ENCODE assay signal across 9 cellular contexts in the genomic region with DNA sequence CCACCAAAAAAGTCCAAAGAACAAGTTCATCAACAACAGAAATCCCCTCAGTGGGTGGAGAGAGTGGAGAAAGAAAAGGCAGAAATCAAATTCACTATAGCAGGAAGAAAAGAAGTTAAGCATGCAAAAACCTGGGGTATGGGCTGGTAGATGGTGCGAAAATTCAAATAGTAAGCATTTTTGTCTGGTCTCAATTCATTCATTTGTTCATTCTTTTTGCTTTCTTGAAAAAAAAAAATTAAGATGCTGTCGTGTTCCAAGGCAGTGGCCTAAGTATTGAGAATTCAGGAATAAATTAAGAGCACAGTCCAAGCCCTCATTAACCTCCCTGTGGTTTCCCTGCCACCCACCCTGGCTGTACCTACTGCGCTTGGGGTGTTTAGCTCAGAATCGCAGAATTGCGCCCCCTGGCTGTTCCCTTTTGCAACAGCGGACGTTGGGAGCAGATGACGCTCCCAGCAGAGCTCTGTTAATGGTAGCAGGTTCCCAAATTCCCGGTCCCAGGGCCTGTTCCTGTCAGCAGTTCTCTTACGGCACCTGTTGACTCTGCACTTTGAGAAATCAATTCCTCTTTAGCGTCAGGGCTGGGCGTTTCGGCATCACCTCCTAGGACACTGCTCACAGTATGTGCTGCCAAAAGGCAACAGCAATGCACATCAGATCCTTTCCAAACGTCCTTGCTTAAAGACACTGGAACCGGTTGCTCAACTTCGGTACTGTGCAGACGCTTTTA. TPM values are rescaled to one million over a fixed set of nuclear protein-coding genes. Genes with fewer than 3 reads are reported as not detected.
DNase-seq lines count a peak whose midpoint lies in the region; ATAC-seq, FAIRE-seq and TF ChIP-seq lines count a peak whose summit lies in the region.
"Had no signal": no experiment of that assay in that cellular context is flagged by ENCODE, and none has a peak within 500 bp of the region (broad histone marks: within the 10 kb centered on the region; RNA-seq: fewer than 3 reads in every experiment).

No MANE protein-coding gene starts in this region.

- H3K4me3 ChIP-seq in H1 (ENCODE audit: extremely low read depth in 1 of 4, insufficient read depth in 2 of 4, low read depth in 3 of 4, low read length in 4 of 4), result no peak overlapping the region

- H3K79me1 ChIP-seq in H1 (ENCODE audit: low read depth, low read length), result no peaks in the 10 kb centered on the region

- H3K56ac ChIP-seq in H1 (replicated peaks; ENCODE audit: insufficient read length, low read depth, low read length), result no peak overlapping the region

- H2AFZ ChIP-seq in H1 (ENCODE audit: low read length), result peak overlapping the region; percentile 83; the same call in 1 of the 2 replicates

- FAIRE-seq in H1 (lab: Jason Lieb, UNC), result peak; percentile 83

- no peak overlapping the region for H3K27ac ChIP-seq in H1 (ENCODE audit: low read depth, low read length)

- no peak overlapping the region for H3K18ac ChIP-seq in H1 (ENCODE audit: extremely low read depth, low read length)

- WGBS in H1 (ENCODE audit: extremely low coverage in 1 of 2, insufficient coverage in 1 of 2, insufficient read length in 1 of 2, insufficient replicate concordance in 2 of 2, low coverage in 1 of 2, low lambda C conversion rate in 2 of 2, missing lambda C conversion rate in 1 of 2), 2 experiments, result 42% methylated on average over 17 of the region's 17 CpGs; no CpG with 5 or more reads in 1 of the 2 experiments

- H3K36me3 ChIP-seq in H1 (ENCODE audit: control insufficient read depth in 2 of 4, insufficient read depth in 4 of 4, low read length in 3 of 4), result no peaks in the 10 kb centered on the region

- H3K9ac ChIP-seq in H1 (replicated peaks in 1 of 4; ENCODE audit: extremely low read depth in 1 of 4, low read depth in 3 of 4, low read length in 3 of 4), result no peak overlapping the region

- POLR2A ChIA-PET in H1 (lab: Charles Lee; ENCODE audit: partially characterized antibody), result interaction anchor here (1.1 kb wide), 1 partner anchor 36 kb away, joined by 4 read pairs; no protein-coding TSS in a partner anchor

- H2BK12ac ChIP-seq in H1 (ENCODE audit: low read depth, low read length), result no peak overlapping the region

- TF ChIP-seq RAD21 in H1 (IDR thresholded peaks at IDR 0.05 in 1 of 2, conservative IDR thresholded peaks at IDR 0.05 in 1 of 2; ENCODE audit: low read depth in 2 of 2, low read length in 2 of 2), result peak; percentile 69 to 78

- H2BK20ac ChIP-seq in H1 (ENCODE audit: low read length), result no peak overlapping the region

- H3K9me3 ChIP-seq in H1 (ENCODE audit: insufficient read depth in 2 of 2, low read depth in 1 of 2, low read length in 1 of 2), result no peaks in the 10 kb centered on the region

- no peaks in the 10 kb centered on the region for H3K27me3 ChIP-seq in H1 (replicated peaks in 1 of 4; ENCODE audit: control insufficient read depth in 3 of 4, extremely low read depth in 1 of 4, insufficient read depth in 3 of 4, low read length in 3 of 4)

- no peaks in the 10 kb centered on the region for H3K79me2 ChIP-seq in H1 (ENCODE audit: control insufficient read depth in 1 of 2, insufficient read depth in 2 of 2, low read length in 2 of 2)

- no peak overlapping the region for H2BK5ac ChIP-seq in H1 (ENCODE audit: low read depth, low read length)

- H3K23ac ChIP-seq in H1 (ENCODE audit: insufficient read length), result no peak overlapping the region

- H3K14ac ChIP-seq in H1 (ENCODE audit: insufficient read length), result no peak overlapping the region

- no peak for TF ChIP-seq EP300 in H1 (IDR thresholded peaks at IDR 0.05; ENCODE audit: borderline replicate concordance in 1 of 2, low read depth in 2 of 2, low read length in 2 of 2)

- no peaks in the 10 kb centered on the region for H4K20me1 ChIP-seq in H1 (replicated peaks in 1 of 2; ENCODE audit: control insufficient read depth in 1 of 2, insufficient read depth in 2 of 2, low read length in 2 of 2)

- H4K91ac ChIP-seq in H1 (replicated peaks; ENCODE audit: insufficient read length, low read length), result no peak overlapping the region

- CTCF ChIA-PET in H1 (lab: Charles Lee; ENCODE audit: partially characterized antibody), result interaction anchor here (0.6 to 8.3 kb wide), 58 partner anchors 8 to 1119 kb away, joined by 3 to 58 read pairs (median 5); no protein-coding TSS in a partner anchor

- no peak overlapping the region for H2BK15ac ChIP-seq in H1 (ENCODE audit: low read length)

- H4K8ac ChIP-seq in H1 (ENCODE audit: extremely low read depth, insufficient read depth, low read length), result no peak overlapping the region

- TF ChIP-seq CTCF in H1 (IDR thresholded peaks at IDR 0.05; ENCODE audit: control extremely low read depth in 1 of 3, insufficient read depth in 1 of 3, low read depth in 1 of 3, low read length in 3 of 3), result peak; percentile 89 to 93 (median 89)

- no peak overlapping the region for H4K5ac ChIP-seq in H1 (ENCODE audit: insufficient read length, low read depth, low read length)

- no peak overlapping the region for H3K4me2 ChIP-seq in H1 (ENCODE audit: insufficient read depth in 1 of 2, low read depth in 2 of 2, low read length in 2 of 2)

- H3K4ac ChIP-seq in H1 (replicated peaks; ENCODE audit: insufficient read length, low read depth, low read length), result no peak overlapping the region

- DNase-seq in DMS53 (lab: John Stamatoyannopoulos, UW) (peak; percentile 27), DMS53 treated with DMSO at 0.1 percent for 48 hours (lab: John Stamatoyannopoulos, UW; ENCODE audit: unreplicated experiment) (no peak), H1 (ENCODE audit: low read depth in 1 of 2, low spot score in 2 of 2) (peak; percentile 69 to 89), amniotic stem cell (lab: John Stamatoyannopoulos, UW) (no peak), midbrain (lab: John Stamatoyannopoulos, UW) (no peak)
- peak; percentile 35 to 47 for DNase-seq in activated CD4-positive, alpha-beta T cell treated with anti-CD3 and anti-CD28 coated beads for 24 hours (ENCODE audit: low read depth in 2 of 2)
- peak; percentile 5 to 27 (median 19) for DNase-seq in stimulated activated CD4-positive, alpha-beta T cell treated with anti-CD3 and anti-CD28 coated beads, TNF-alpha, amount 100 ng/mL, for 1 hour (ENCODE audit: low read depth in 3 of 3, low spot score in 1 of 3)
- DNase-seq: stimulated activated naive B cell treated with anti-CD40 and anti-IgM and Interleukin-4, amounts not matched to agents 10 μg/mL and 1 μg/mL and 100 μg/mL, for 72 hours had no signal

- no peak overlapping the region for H2BK120ac ChIP-seq in H1 (replicated peaks; ENCODE audit: low read depth, low read length)

- H3K23me2 ChIP-seq in H1 (ENCODE audit: low read depth, low read length), result no peaks in the 10 kb centered on the region

- H2AK5ac ChIP-seq in H1 (ENCODE audit: low read depth, low read length), result no peak overlapping the region

- no peak for ATAC-seq in GM21423 (IDR thresholded peaks at IDR 0.05; ENCODE audit: unreplicated experiment)

- no peak for TF ChIP-seq POLR2A in H1 (IDR thresholded peaks at IDR 0.05; ENCODE audit: control extremely low read depth in 1 of 2, low read depth in 2 of 2, low read length in 2 of 2)

- H3K4me1 ChIP-seq in H1 (replicated peaks in 1 of 4; ENCODE audit: control insufficient read depth in 3 of 4, insufficient read depth in 4 of 4, low read length in 3 of 4), result peaks cover 0 to 5% (median 0%) of the 10 kb centered on the region in 4 experiments; a peak in 2 of 7 replicates

TF ChIP-seq in H1, 55 proteins besides CTCF, POLR2A, EP300 and RAD21 (continues in another document):
- no peak for TF ChIP-seq KDM5A (IDR thresholded peaks at IDR 0.05; ENCODE audit: low read length)
- no peak for TF ChIP-seq JUN (IDR thresholded peaks at IDR 0.05; ENCODE audit: low read depth, low read length)
- TF ChIP-seq POLR2AphosphoS5 (IDR thresholded peaks at IDR 0.05; ENCODE audit: low read depth, low read length), result no peak
- no peak for TF ChIP-seq CHD1 (IDR thresholded peaks at IDR 0.05; ENCODE audit: low read depth, low read length)
- TF ChIP-seq FOSL1 (IDR thresholded peaks at IDR 0.05; ENCODE audit: insufficient read depth, low read depth, low read length), result no peak
- TF ChIP-seq BACH1 (IDR thresholded peaks at IDR 0.05; ENCODE audit: low read length), result peak; percentile 34; the same call in 1 of the 2 replicates
- no peak for TF ChIP-seq TCF12 (IDR thresholded peaks at IDR 0.05; ENCODE audit: low read depth, low read length)
- TF ChIP-seq CREB1 (IDR thresholded peaks at IDR 0.05), result peak; percentile 64; the same call in 1 of the 2 replicates
- TF ChIP-seq, protein P1, sequence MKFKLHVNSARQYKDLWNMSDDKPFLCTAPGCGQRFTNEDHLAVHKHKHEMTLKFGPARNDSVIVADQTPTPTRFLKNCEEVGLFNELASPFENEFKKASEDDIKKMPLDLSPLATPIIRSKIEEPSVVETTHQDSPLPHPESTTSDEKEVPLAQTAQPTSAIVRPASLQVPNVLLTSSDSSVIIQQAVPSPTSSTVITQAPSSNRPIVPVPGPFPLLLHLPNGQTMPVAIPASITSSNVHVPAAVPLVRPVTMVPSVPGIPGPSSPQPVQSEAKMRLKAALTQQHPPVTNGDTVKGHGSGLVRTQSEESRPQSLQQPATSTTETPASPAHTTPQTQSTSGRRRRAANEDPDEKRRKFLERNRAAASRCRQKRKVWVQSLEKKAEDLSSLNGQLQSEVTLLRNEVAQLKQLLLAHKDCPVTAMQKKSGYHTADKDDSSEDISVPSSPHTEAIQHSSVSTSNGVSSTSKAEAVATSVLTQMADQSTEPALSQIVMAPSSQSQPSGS (IDR thresholded peaks at IDR 0.05; ENCODE audit: low read length), result no peak
- TF ChIP-seq, protein P2, sequence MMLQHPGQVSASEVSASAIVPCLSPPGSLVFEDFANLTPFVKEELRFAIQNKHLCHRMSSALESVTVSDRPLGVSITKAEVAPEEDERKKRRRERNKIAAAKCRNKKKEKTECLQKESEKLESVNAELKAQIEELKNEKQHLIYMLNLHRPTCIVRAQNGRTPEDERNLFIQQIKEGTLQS (IDR thresholded peaks at IDR 0.05; ENCODE audit: insufficient read depth, low read depth, low read length), result no peak
- TF ChIP-seq CEBPB (IDR thresholded peaks at IDR 0.05; ENCODE audit: low read depth, low read length), result no peak
- no peak for TF ChIP-seq RXRA (IDR thresholded peaks at IDR 0.05; ENCODE audit: insufficient read depth, low read depth, low read length)
- TF ChIP-seq CBX8 (IDR thresholded peaks at IDR 0.05; ENCODE audit: borderline replicate concordance, low read depth, low read length), result no peak
- TF ChIP-seq SIRT6 (IDR thresholded peaks at IDR 0.05; ENCODE audit: low read length), result no peak

RNA-seq across cellular contexts. Expression of a gene that starts 34.0 kb away (rescaled TPM):
- 29.2 and 31.3 TPM in 2 replicates for total RNA-seq in H1 (2021; fragmentation: NEBNext Ultra II Directional; extraction: Animal tissue kit (Norgen Biotek cat#: 25700))
- 2.2 and 4.0 TPM in 2 replicates for polyA plus RNA-seq in H1 (2011; rRNA removed)
- polyA plus RNA-seq in H1 (2011; cell fraction: cytosol; rRNA removed), result 5.1 TPM
- polyA plus RNA-seq in H1 (2011; cell fraction: nucleus; rRNA removed), result 3.8 TPM
- 7.6 to 18.2 TPM (median 9.3 TPM) in 4 replicates for polyA plus RNA-seq in H1 (2012, experiment 1 of 2)
- polyA plus RNA-seq in H1 (2012, experiment 2 of 2), result 0.87 TPM
- polyA plus RNA-seq in H1 (2013, experiment 1 of 2), result 13.3 TPM
- polyA plus RNA-seq in H1 (2013, experiment 2 of 2), result 13.1 TPM
- polyA minus RNA-seq in H1 (2011; rRNA and poly(A)+ RNA removed), result 8.6 and 11.7 TPM in 2 replicates
- polyA minus RNA-seq in H1 (2011; cell fraction: cytosol; rRNA and poly(A)+ RNA removed), result 5.3 TPM
- polyA minus RNA-seq in H1 (2011; cell fraction: nucleus; rRNA and poly(A)+ RNA removed), result 37.7 TPM

Comparison
In these comparisons a context has a peak if more than half of its experiments do, and no peak if none do; other contexts are left out.
1. DNase-seq: peak in DMS53 (single experiment), activated CD4-positive, alpha-beta T cell treated with anti-CD3 and anti-CD28 coated beads for 24 hours (2 of 2), H1 (2 of 2) and stimulated activated CD4-positive, alpha-beta T cell treated with anti-CD3 and anti-CD28 coated beads, TNF-alpha, amount 100 ng/mL, for 1 hour (3 of 3); none in DMS53 treated with DMSO at 0.1 percent for 48 hours (single experiment), amniotic stem cell (single experiment) and midbrain (single experiment).